In the genomic region with DNA sequence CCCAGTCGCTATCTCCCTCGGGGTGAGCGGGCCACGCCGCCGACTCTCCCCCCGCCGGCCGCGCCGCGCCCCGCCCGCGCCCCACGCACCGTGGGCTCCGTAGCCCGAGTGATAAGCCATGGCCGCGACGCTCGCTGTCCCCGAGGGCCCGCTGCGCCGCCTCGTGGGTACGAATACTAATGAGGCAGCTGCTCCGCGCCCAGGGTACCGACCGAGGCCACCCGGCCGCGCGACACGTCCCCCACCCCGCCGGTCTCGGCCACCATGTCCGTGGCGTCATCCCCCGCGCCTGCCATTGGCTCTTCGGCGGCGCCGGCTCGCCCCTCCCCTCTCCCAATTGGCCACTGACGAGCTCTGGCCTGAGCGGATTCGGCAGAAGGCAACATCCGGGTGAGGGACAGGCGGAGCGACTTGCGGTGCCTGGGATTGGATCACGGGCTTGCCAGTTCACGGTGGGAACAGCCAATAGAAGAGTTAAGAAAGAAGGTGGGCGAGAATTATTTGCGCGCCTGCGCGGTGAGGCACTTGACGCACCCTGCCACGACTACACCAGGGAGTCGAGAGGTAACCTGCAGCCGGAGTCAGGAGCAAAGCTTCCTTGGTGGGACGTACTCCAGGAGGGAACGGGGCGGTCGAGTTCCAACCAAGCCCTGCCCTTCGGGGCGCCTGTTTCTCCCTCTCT, we compare ENCODE assay signal across 8 cellular contexts. TPM values are rescaled to one million over a fixed set of nuclear protein-coding genes. Genes with fewer than 3 reads are reported as not detected.
DNase-seq lines count a peak whose midpoint lies in the region; ATAC-seq, FAIRE-seq and TF ChIP-seq lines count a peak whose summit lies in the region.

A gene with protein sequence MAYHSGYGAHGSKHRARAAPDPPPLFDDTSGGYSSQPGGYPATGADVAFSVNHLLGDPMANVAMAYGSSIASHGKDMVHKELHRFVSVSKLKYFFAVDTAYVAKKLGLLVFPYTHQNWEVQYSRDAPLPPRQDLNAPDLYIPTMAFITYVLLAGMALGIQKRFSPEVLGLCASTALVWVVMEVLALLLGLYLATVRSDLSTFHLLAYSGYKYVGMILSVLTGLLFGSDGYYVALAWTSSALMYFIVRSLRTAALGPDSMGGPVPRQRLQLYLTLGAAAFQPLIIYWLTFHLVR (minus strand): TSS at position 278 of the 682 bp plus-strand sequence. CDS start 158 bp downstream, at position 120.

- CTCF ChIA-PET in activated CD4-positive, alpha-beta memory T cell treated with anti-CD3 and anti-CD28 coated beads for 36 hours (lab: Charles Lee) = interaction anchor here (0.7 to 2.2 kb wide), 11 partner anchors 9 to 150 kb away, joined by 3 to 25 read pairs (median 4); a partner anchor contains a TSS
- CTCF ChIA-PET in HepG2 (lab: Yijun Ruan, JAX; ENCODE audit: low intra/inter-chr PET ratio, low total read pairs) = interaction anchor here (1.0 kb wide), 1 partner anchor 20 kb away, joined by 3 read pairs; no protein-coding TSS in a partner anchor

- FAIRE-seq in HepG2 (lab: Jason Lieb, UNC) = peak; percentile 97

- H3K4me1 Mint-ChIP-seq in activated CD4-positive, alpha-beta memory T cell treated with anti-CD3 and anti-CD28 coated beads for 36 hours (ENCODE audit: low read depth) = peaks cover 33% of the 10 kb centered on the region

- WGBS in HepG2 (ENCODE audit: low lambda C conversion rate) = 1% methylated on average over 26 of the region's 74 CpGs

- peaks cover 0 to 23% of the 10 kb centered on the region in 2 experiments; a peak in 4 of 5 replicates for H3K27me3 ChIP-seq in HepG2 (ENCODE audit: control insufficient read depth in 1 of 2, insufficient read depth in 2 of 2, low read length in 2 of 2)

- H3K79me2 ChIP-seq in HepG2 (ENCODE audit: insufficient read depth, low read length) = peaks cover 29% of the 10 kb centered on the region

- POLR2A ChIA-PET in activated CD4-positive, alpha-beta memory T cell treated with anti-CD3 and anti-CD28 coated beads for 36 hours (lab: Charles Lee) = interaction anchor here (1.0 to 2.9 kb wide), 13 partner anchors 11 to 350 kb away, joined by 3 to 17 read pairs (median 3); a partner anchor contains a TSS
- POLR2A ChIA-PET in HepG2 (lab: Yijun Ruan, JAX) = interaction anchor here (0.6 to 5.7 kb wide), 29 partner anchors 9 to 576 kb away, joined by 3 to 121 read pairs (median 5); a partner anchor contains a TSS

- H3K9ac ChIP-seq in HepG2 (ENCODE audit: insufficient read depth, low read depth, low read length) = peak within 1 kb of the TSS; percentile 96

- ATAC-seq in GM19438 (IDR thresholded peaks at IDR 0.05; ENCODE audit: low read depth, unreplicated experiment) = peak; percentile 90
- peak; percentile 36 for ATAC-seq in HG03575 (IDR thresholded peaks at IDR 0.05; ENCODE audit: extremely low read depth, insufficient number of reproducible peaks, low FRiP score, unreplicated experiment)
- ATAC-seq in HepG2 = peak; percentile 90

- peaks cover 12% of the 10 kb centered on the region for H3K27me3 Mint-ChIP-seq in activated CD4-positive, alpha-beta memory T cell treated with anti-CD3 and anti-CD28 coated beads for 36 hours

- no TSS peak for BruUV-seq in HepG2 (replicated peaks; lab: Mats Ljungman, UMichigan)

- peak within 1 kb of the TSS; percentile 94 for H3K4me2 ChIP-seq in HepG2 (ENCODE audit: low read depth, low read length)

- H3K4me3 Mint-ChIP-seq in activated CD4-positive, alpha-beta memory T cell treated with anti-CD3 and anti-CD28 coated beads for 36 hours = peak within 1 kb of the TSS; percentile 87

- peaks cover 61% of the 10 kb centered on the region for H3K4me1 ChIP-seq in HepG2 (ENCODE audit: insufficient read depth, low read length)

- intact Hi-C loops in activated CD4-positive, alpha-beta memory T cell treated with anti-CD3 and anti-CD28 coated beads for 36 hours (cut with micrococcal nuclease) = loop anchor here (1.0 kb wide), 3 partner anchors 21 to 132 kb away; a partner anchor contains a TSS
- intact Hi-C loops in HepG2 (cut with micrococcal nuclease; ENCODE audit: unreplicated experiment) = loop anchor here (2.0 kb wide), 1 partner anchor 20 kb away; a partner anchor contains a TSS

- H3K27ac ChIP-seq in HepG2 (ENCODE audit: extremely low read length, insufficient read depth, low read length) = peak within 1 kb of the TSS; percentile 97

- TF ChIP-seq RAD21 in HepG2 (CRISPR knock-in tag; IDR thresholded peaks at IDR 0.05) = peak; percentile 63; the same call in 1 of the 2 replicates

- peak; percentile 61 for TF ChIP-seq CTCF in HepG2 (CRISPR knock-in tag; IDR thresholded peaks at IDR 0.05)

- TF ChIP-seq POLR2A in HepG2 (IDR thresholded peaks at IDR 0.05; ENCODE audit: insufficient read depth in 1 of 2, low read depth in 2 of 2, low read length in 2 of 2) = peak in 1 of 2 experiments; percentile 93; a peak in 2 of 4 replicates

- peaks cover 5 to 23% of the 10 kb centered on the region in 2 experiments; a peak in 4 of 5 replicates for H3K36me3 ChIP-seq in HepG2 (replicated peaks in 1 of 2; ENCODE audit: control insufficient read depth in 1 of 2, insufficient read depth in 2 of 2, low read length in 2 of 2)

- in situ Hi-C loops in HepG2 (cut with HindIII; ENCODE audit: extremely low pct_ligation_motif_present, low pct_unique_long_range_greater_than_20kb) = no loop called here

- H4K20me1 ChIP-seq in HepG2 (ENCODE audit: insufficient read depth, low read length) = no peaks in the 10 kb centered on the region

- no peaks in the 10 kb centered on the region for H3K36me3 Mint-ChIP-seq in activated CD4-positive, alpha-beta memory T cell treated with anti-CD3 and anti-CD28 coated beads for 36 hours

- no peaks in the 10 kb centered on the region for H3K9me3 Mint-ChIP-seq in activated CD4-positive, alpha-beta memory T cell treated with anti-CD3 and anti-CD28 coated beads for 36 hours

- H3K4me3 ChIP-seq in HepG2 (replicated peaks in 1 of 3; ENCODE audit: insufficient read depth in 1 of 3, low read depth in 2 of 3, low read length in 3 of 3) = peak within 1 kb of the TSS; percentile 79 to 95 (median 88)

- DNase-seq in CD1c-positive myeloid dendritic cell (ENCODE audit: extremely low spot score) = peak; percentile 99
- peak; percentile 95 for DNase-seq in NCI-H82 treated with DMSO at 0.1 percent for 48 hours (lab: John Stamatoyannopoulos, UW; ENCODE audit: unreplicated experiment)
- peak; percentile 99 for DNase-seq in activated CD4-positive, alpha-beta memory T cell treated with anti-CD3 and anti-CD28 coated beads for 36 hours
- peak; percentile 99 to 100 for DNase-seq in dermis microvascular lymphatic vessel endothelial cell (ENCODE audit: low read depth in 2 of 2)
- DNase-seq in HepG2 (ENCODE audit: low spot score) = peak; percentile 99
- DNase-seq in stimulated activated CD4-positive, alpha-beta T cell treated with anti-CD3 and anti-CD28 coated beads, Interleukin-4, amount 100 ng/mL, for 1 hour = peak; percentile 97

- H2AFZ ChIP-seq in HepG2 (ENCODE audit: low read length) = no peak within 1 kb of the TSS

- no peaks in the 10 kb centered on the region for H3K9me3 ChIP-seq in HepG2 (ENCODE audit: low read length)

- TF ChIP-seq EP300 in HepG2 (IDR thresholded peaks at IDR 0.05; ENCODE audit: low read depth in 2 of 2, low read length in 2 of 2) (no peak), HepG2 (CRISPR knock-in tag; IDR thresholded peaks at IDR 0.05; ENCODE audit: borderline replicate concordance) (no peak)

- H3K27ac Mint-ChIP-seq in activated CD4-positive, alpha-beta memory T cell treated with anti-CD3 and anti-CD28 coated beads for 36 hours = peak within 1 kb of the TSS; percentile 91

TF ChIP-seq in HepG2, 621 proteins besides CTCF, POLR2A, EP300 and RAD21 (continues in another document):
- TF ChIP-seq TOPORS (CRISPR knock-in tag; IDR thresholded peaks at IDR 0.05) = peak; percentile 26; the same call in 1 of the 2 replicates
- no peak for TF ChIP-seq HMG20B (CRISPR knock-in tag; conservative IDR thresholded peaks at IDR 0.05)
- no peak for TF ChIP-seq ZNF121 (CRISPR knock-in tag; IDR thresholded peaks at IDR 0.05)
- no peak for TF ChIP-seq NR2F6 (IDR thresholded peaks at IDR 0.05)
- TF ChIP-seq NR2F6 (CRISPR knock-in tag; IDR thresholded peaks at IDR 0.05) = no peak
- TF ChIP-seq, protein P1, sequence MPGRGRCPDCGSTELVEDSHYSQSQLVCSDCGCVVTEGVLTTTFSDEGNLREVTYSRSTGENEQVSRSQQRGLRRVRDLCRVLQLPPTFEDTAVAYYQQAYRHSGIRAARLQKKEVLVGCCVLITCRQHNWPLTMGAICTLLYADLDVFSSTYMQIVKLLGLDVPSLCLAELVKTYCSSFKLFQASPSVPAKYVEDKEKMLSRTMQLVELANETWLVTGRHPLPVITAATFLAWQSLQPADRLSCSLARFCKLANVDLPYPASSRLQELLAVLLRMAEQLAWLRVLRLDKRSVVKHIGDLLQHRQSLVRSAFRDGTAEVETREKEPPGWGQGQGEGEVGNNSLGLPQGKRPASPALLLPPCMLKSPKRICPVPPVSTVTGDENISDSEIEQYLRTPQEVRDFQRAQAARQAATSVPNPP (CRISPR knock-in tag; IDR thresholded peaks at IDR 0.05) = 0 out of 2 replicates have a peak, but pooled peaks have one; percentile 43

RNA-seq across cellular contexts. Expression of the gene that starts here (rescaled TPM):
- total RNA-seq in activated CD4-positive, alpha-beta memory T cell treated with anti-CD3 and anti-CD28 coated beads for 36 hours = 10 to 100 TPM; 63.1 to 65.8 TPM
- total RNA-seq in dermis microvascular lymphatic vessel endothelial cell (123 and 146 TPM in 2 replicates), HepG2 (2016; rRNA removed; fragmentation: Illumina TruSeq; extraction: Trizol) (78.9 and 145 TPM in 2 replicates)
- 67.9 and 97.5 TPM in 2 replicates for total RNA-seq in HepG2 (2016; cell fraction: cytosol; rRNA removed; fragmentation: Illumina TruSeq; extraction: Trizol; ENCODE audit: low read depth)
- total RNA-seq in HepG2 (2016; cell fraction: insoluble cytoplasmic fraction; rRNA removed; fragmentation: Illumina TruSeq; extraction: Trizol) = 79.1 and 144 TPM in 2 replicates
- total RNA-seq in HepG2 (2016; cell fraction: membrane; rRNA removed; fragmentation: Illumina TruSeq; extraction: Trizol) = 74.6 and 94.5 TPM in 2 replicates
- total RNA-seq in HepG2 (2016; cell fraction: nucleus; rRNA removed; fragmentation: Illumina TruSeq; extraction: Trizol) = 100 and 123 TPM in 2 replicates
- polyA plus RNA-seq in HepG2 (2011; rRNA removed) = 133 and 166 TPM in 2 replicates
- 145 and 216 TPM in 2 replicates for polyA plus RNA-seq in HepG2 (2011; cell fraction: cytosol; rRNA removed)
- polyA plus RNA-seq in HepG2 (2011; cell fraction: nucleus; rRNA removed) = 188 and 197 TPM in 2 replicates
- 82.1 and 113 TPM in 2 replicates for polyA plus RNA-seq in HepG2 (2012)
- polyA plus RNA-seq in HepG2 (2016; cell fraction: cytosol; fragmentation: Illumina TruSeq; extraction: Trizol; ENCODE audit: low read depth) = 70.4 and 85.6 TPM in 2 replicates
- polyA plus RNA-seq in HepG2 (2016; cell fraction: insoluble cytoplasmic fraction; fragmentation: Illumina TruSeq; extraction: Trizol; ENCODE audit: low read depth) = 74.0 and 87.7 TPM in 2 replicates
- 69.4 and 78.0 TPM in 2 replicates for polyA plus RNA-seq in HepG2 (2016; cell fraction: membrane; fragmentation: Illumina TruSeq; extraction: Trizol; ENCODE audit: low read depth)
- polyA plus RNA-seq in HepG2 (2016; cell fraction: nucleus; fragmentation: Illumina TruSeq; extraction: Trizol; ENCODE audit: insufficient read depth, low read depth) = 157 and 186 TPM in 2 replicates
- 241 and 330 TPM in 2 replicates for polyA minus RNA-seq in HepG2 (2011; rRNA and poly(A)+ RNA removed; ENCODE audit: low replicate concordance)
- 159 and 162 TPM in 2 replicates for polyA minus RNA-seq in HepG2 (2011; cell fraction: cytosol; rRNA and poly(A)+ RNA removed)
- 44.9 and 46.5 TPM in 2 replicates for polyA minus RNA-seq in HepG2 (2011; cell fraction: nucleus; rRNA and poly(A)+ RNA removed)

Comparison
In these comparisons a context has a peak if more than half of its experiments do, and no peak if none do; other contexts are left out.
1. Peak in every context shown above with its lines: DNase-seq, ATAC-seq, H3K4me3 ChIP-seq and H3K27ac ChIP-seq.
2. ATAC-seq: peak in every context shown above with its lines; median percentile 90 in GM19438; 90 in HepG2; 36 in HG03575.